Comparison of ENCODE assay signal across 8 cellular contexts in the genomic region with DNA sequence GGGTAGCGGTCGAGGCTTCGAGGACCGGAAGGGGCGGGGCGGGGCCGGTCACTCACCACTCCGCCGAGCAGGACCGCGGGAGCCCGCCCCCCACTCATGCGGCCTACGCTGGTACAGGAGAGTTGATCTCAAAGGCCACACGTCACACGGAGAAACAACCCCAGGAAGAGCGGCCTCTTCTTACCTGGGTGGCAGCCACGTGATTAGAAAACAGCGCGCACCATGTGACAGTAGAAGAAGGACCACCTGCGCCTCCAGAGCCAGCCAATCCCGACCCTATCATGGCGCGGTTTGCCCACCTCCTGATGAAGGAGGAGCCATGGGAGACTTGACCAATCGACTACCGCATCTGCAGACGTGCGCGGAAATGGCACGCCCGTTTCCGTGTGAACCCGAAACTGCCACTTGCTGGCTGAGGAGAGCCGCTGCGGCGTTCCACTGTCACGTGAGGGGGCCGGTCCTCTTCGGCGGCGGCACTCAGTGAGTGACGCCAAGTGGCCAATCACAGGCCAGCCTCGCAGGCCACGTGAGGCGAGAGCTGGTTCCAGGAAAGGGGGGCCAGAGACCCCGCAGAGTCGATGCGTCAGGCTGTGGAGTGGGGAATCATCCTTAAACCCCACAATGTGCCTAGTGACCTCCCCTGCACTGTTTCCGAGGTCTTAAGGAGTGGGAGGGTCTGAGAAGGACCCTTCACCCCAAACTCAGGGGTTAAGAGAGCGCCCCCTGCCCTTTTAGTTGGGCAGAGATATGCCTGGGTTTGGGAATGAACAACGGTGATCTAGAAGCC. TPM values are rescaled to one million over a fixed set of nuclear protein-coding genes. Genes with fewer than 3 reads are reported as not detected.
A peak's percentile ranks its signal among the peaks of the same experiment; 100 is the strongest.
DNase-seq lines count a peak whose midpoint lies in the region; FAIRE-seq and TF ChIP-seq lines count a peak whose summit lies in the region.

A gene with protein sequence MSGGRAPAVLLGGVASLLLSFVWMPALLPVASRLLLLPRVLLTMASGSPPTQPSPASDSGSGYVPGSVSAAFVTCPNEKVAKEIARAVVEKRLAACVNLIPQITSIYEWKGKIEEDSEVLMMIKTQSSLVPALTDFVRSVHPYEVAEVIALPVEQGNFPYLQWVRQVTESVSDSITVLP (minus strand): TSS at position 205 of the 787 bp plus-strand sequence. CDS start 107 bp downstream, at position 98.

- H3K27me3 ChIP-seq in Loucy (ENCODE audit: insufficient read depth, low read length, poor library complexity, severe bottlenecking) (no peaks in the 10 kb centered on the region), stomach (no peaks in the 10 kb centered on the region)

- peaks cover 52% of the 10 kb centered on the region for H3K79me2 ChIP-seq in Loucy (ENCODE audit: insufficient read depth, low read length)

- TF ChIP-seq CTCF in Loucy (conservative IDR thresholded peaks at IDR 0.05; ENCODE audit: low read length) (peak; percentile 58), fibroblast of the aortic adventitia (IDR thresholded peaks at IDR 0.05; ENCODE audit: insufficient read depth, low read length) (no peak), nephron progenitor cell (IDR thresholded peaks at IDR 0.05) (no peak), stomach (IDR thresholded peaks at IDR 0.05) (peak in 1 of 7 experiments; percentile 22)

- peak within 1 kb of the TSS; percentile 81 for H2AFZ ChIP-seq in Loucy (ENCODE audit: low read length)

- H3K9me2 ChIP-seq in Loucy (replicated peaks; ENCODE audit: low read depth, low read length): no peaks in the 10 kb centered on the region

- no peaks in the 10 kb centered on the region for H3F3A ChIP-seq in Loucy (ENCODE audit: low read depth)

- H3K27ac ChIP-seq in stomach: peak within 1 kb of the TSS; percentile 77 to 95 (median 93)

- no peak for TF ChIP-seq POLR2A in H54 (IDR thresholded peaks at IDR 0.05; ENCODE audit: low read depth, low read length)
- peak in 2 of 4 donors; percentile 31 to 75 for TF ChIP-seq POLR2A in stomach (IDR thresholded peaks at IDR 0.05)

- H3K27me3 Mint-ChIP-seq in nephron progenitor cell (ENCODE audit: low read depth, poor library complexity): no peaks in the 10 kb centered on the region

- H3K4me3 ChIP-seq in Loucy (ENCODE audit: low read length, poor library complexity, severe bottlenecking): peak within 1 kb of the TSS; percentile 90
- peak within 1 kb of the TSS; percentile 96 for H3K4me3 ChIP-seq in fibroblast of the aortic adventitia (ENCODE audit: low read depth, low read length)
- peak within 1 kb of the TSS; percentile 57 to 83 (median 76) for H3K4me3 ChIP-seq in stomach

- DNase-seq in ELR (ENCODE audit: low read depth): peak; percentile 100
- peak; percentile 95 for DNase-seq in H54 (ENCODE audit: insufficient read length, low spot score)
- peak; percentile 99 for DNase-seq in SHP77 (lab: John Stamatoyannopoulos, UW)
- peak; percentile 100 for DNase-seq in activated effector memory CD4-positive, alpha-beta T cell treated with anti-CD3 and anti-CD28 coated beads, Interleukin-2, amount 50 U/mL, for 16 hours
- DNase-seq in fibroblast of the aortic adventitia (ENCODE audit: low read depth): peak; percentile 100
- peak; percentile 95 for DNase-seq in nephron progenitor cell
- DNase-seq in stomach: peak; percentile 99

- peak within 1 kb of the TSS; percentile 99 for H3K4me3 Mint-ChIP-seq in nephron progenitor cell

- peak within 1 kb of the TSS; percentile 94 for H3K4me2 ChIP-seq in Loucy (ENCODE audit: low read depth, low read length, poor library complexity, severe bottlenecking)

- H3K9ac ChIP-seq in Loucy (ENCODE audit: low read depth, low read length, poor library complexity, severe bottlenecking): peak within 1 kb of the TSS; percentile 93

- TF ChIP-seq EP300 in stomach (IDR thresholded peaks at IDR 0.05): no peak

- H3K4me1 Mint-ChIP-seq in nephron progenitor cell: peaks cover 89% of the 10 kb centered on the region

- H3K36me3 Mint-ChIP-seq in nephron progenitor cell (ENCODE audit: low read depth): peaks cover 27% of the 10 kb centered on the region

- H3K4me1 ChIP-seq in Loucy (ENCODE audit: insufficient read depth, low read length, poor library complexity, severe bottlenecking) (peaks cover 54% of the 10 kb centered on the region), stomach (peaks cover 33 to 71% (median 58%) of the 10 kb centered on the region in 4 donors)

- H3K36me3 ChIP-seq in Loucy (ENCODE audit: insufficient read depth, low read length) (no peaks in the 10 kb centered on the region; the same call in 1 of the 2 replicates), stomach (peaks cover 31 to 36% (median 34%) of the 10 kb centered on the region in 4 donors)

- intact Hi-C loops in stomach (cut with DNase I; ENCODE audit: low total_unique reads): no loop called here

- peaks cover 38% of the 10 kb centered on the region for H4K20me1 ChIP-seq in Loucy (ENCODE audit: insufficient read depth, low read length, poor library complexity, severe bottlenecking)

- 0 to 3% (median 1%) methylated on average over 17 to 51 of the region's 51 CpGs for WGBS in stomach, 5 donors

- H3K9me3 Mint-ChIP-seq in nephron progenitor cell: no peaks in the 10 kb centered on the region

- peak within 1 kb of the TSS; percentile 98 for H3K27ac Mint-ChIP-seq in nephron progenitor cell

- peak; percentile 92 for FAIRE-seq in H54 (lab: Jason Lieb, UNC)

- H3K9me3 ChIP-seq in Loucy (ENCODE audit: insufficient read depth, low read depth, low read length) (no peaks in the 10 kb centered on the region), stomach (no peaks in the 10 kb centered on the region)

RNA-seq across cellular contexts. Expression of the gene that starts here (rescaled TPM):
- total RNA-seq in fibroblast of the aortic adventitia (ENCODE audit: low replicate concordance) (106 and 522 TPM in 2 replicates), stomach (100 to 1,000 TPM in 3 of 5 donors, 10 to 100 TPM in 2; 12.8 to 203 (median 101) TPM)
- polyA plus RNA-seq in stomach: 100 to 1,000 TPM; 162 to 233 (median 165) TPM

Comparison
In these comparisons a context has a peak if more than half of its experiments do, and no peak if none do; other contexts are left out.
1. Peak in every context shown above with its lines: DNase-seq, H3K4me3 ChIP-seq and H3K27ac ChIP-seq.